In genomic region chrX:103398321-103398937, GRCh38 we compare ENCODE assay signal across 12 cellular contexts. TPM values are rescaled to one million over a fixed set of nuclear protein-coding genes. Genes with fewer than 3 reads are reported as not detected.
A peak's percentile ranks its signal among the peaks of the same experiment; 100 is the strongest.
DNase-seq lines count a peak whose midpoint lies in the region; FAIRE-seq and TF ChIP-seq lines count a peak whose summit lies in the region.
"Had no signal": no experiment of that assay in that cellular context is flagged by ENCODE, and none has a peak within 500 bp of the region (broad histone marks: within the 10 kb centered on the region; RNA-seq: fewer than 3 reads in every experiment).

No MANE protein-coding gene starts in this region.

- TF ChIP-seq CTCF in fibroblast of the aortic adventitia (IDR thresholded peaks at IDR 0.05; ENCODE audit: insufficient read depth, low read length), result no peak
- no peak for TF ChIP-seq CTCF in esophagus squamous epithelium (IDR thresholded peaks at IDR 0.05)

- peak; percentile 3 for DNase-seq in stimulated activated CD4-positive, alpha-beta T cell treated with anti-CD3 and anti-CD28 coated beads, Interleukin-1b, Interleukin-23, amount 100 ng/mL, for 48 hours
- DNase-seq in stimulated activated CD4-positive, alpha-beta T cell treated with anti-CD3 and anti-CD28 coated beads, Interleukin-2, amount 100 ng/mL, for 24 hours, result no peak
- DNase-seq in SJSA1 (ENCODE audit: low read depth in 1 of 2, low spot score in 2 of 2) (peak; percentile 61), fibroblast of the aortic adventitia (ENCODE audit: low read depth) (peak; percentile 80), urothelium cell line (ENCODE audit: low spot score) (peak; percentile 40), esophagus squamous epithelium (lab: John Stamatoyannopoulos, UW) (no peak), NCI-H526 (lab: John Stamatoyannopoulos, UW) (no peak), DMS114 treated with DMSO at 0.1 percent for 48 hours (lab: John Stamatoyannopoulos, UW; ENCODE audit: unreplicated experiment) (no peak)
- DNase-seq: activated CD4-positive, alpha-beta T cell treated with anti-CD3 and anti-CD28 coated beads, Interleukin-2, amount 10 ng/mL, durations not matched to agents 24 days and 14 days; CD8-positive, alpha-beta memory T cell had no signal

- H3K9me3 ChIP-seq in SJSA1 (replicated peaks) (no peaks in the 10 kb centered on the region), esophagus squamous epithelium (no peaks in the 10 kb centered on the region)
- H3K9me3 ChIP-seq: neutrophil had no signal

- no peak overlapping the region for H3K4me3 ChIP-seq in SJSA1
- H3K4me3 ChIP-seq in fibroblast of the aortic adventitia (ENCODE audit: low read depth, low read length), result no peak overlapping the region
- H3K4me3 ChIP-seq in esophagus squamous epithelium, result no peak overlapping the region
- H3K4me3 ChIP-seq: cardiac muscle cell had no signal

- FAIRE-seq in urothelium cell line (lab: Jason Lieb, UNC), result no peak

- no peaks in the 10 kb centered on the region for H3K27me3 ChIP-seq in SJSA1 (replicated peaks)
- no peaks in the 10 kb centered on the region for H3K27me3 ChIP-seq in esophagus squamous epithelium
- H3K27me3 ChIP-seq: neutrophil had no signal

- H3K36me3 ChIP-seq in SJSA1 (no peaks in the 10 kb centered on the region), esophagus squamous epithelium (no peaks in the 10 kb centered on the region)
- H3K36me3 ChIP-seq: cardiac muscle cell, neutrophil had no signal

- TF ChIP-seq POLR2A in esophagus squamous epithelium (IDR thresholded peaks at IDR 0.05), result no peak

- H3K4me1 ChIP-seq in SJSA1 (replicated peaks) (peaks cover 19% of the 10 kb centered on the region), esophagus squamous epithelium (no peaks in the 10 kb centered on the region)

- H3K27ac ChIP-seq in SJSA1, result peak overlapping the region; percentile 73
- H3K27ac ChIP-seq in esophagus squamous epithelium, result no peak overlapping the region
- H3K27ac ChIP-seq: cardiac muscle cell, neutrophil had no signal

- intact Hi-C loops in esophagus squamous epithelium (cut with DNase I), result no loop called here

- 40 to 42% methylated on average over 2 of the region's 2 CpGs for WGBS in esophagus squamous epithelium, 2 donors

RNA-seq across cellular contexts. Expression of gene BEX3, which starts 22.1 kb away (rescaled TPM):
- 303 and 319 TPM in 2 replicates for total RNA-seq in SJSA1 (2014; rRNA removed; shearing (Covaris generic))
- total RNA-seq in fibroblast of the aortic adventitia (ENCODE audit: low replicate concordance) (222 and 678 TPM in 2 replicates), esophagus squamous epithelium (100 to 1,000 TPM in 1 of 4 donors, 10 to 100 TPM in 3; 32.7 to 104 (median 44.7) TPM)

RNA-seq across cellular contexts. Expression of gene TCEAL9, which starts 42.1 kb away (rescaled TPM):
- total RNA-seq in SJSA1 (2014; rRNA removed; shearing (Covaris generic)), result 171 and 277 TPM in 2 replicates
- total RNA-seq in fibroblast of the aortic adventitia (ENCODE audit: low replicate concordance) (225 and 327 TPM in 2 replicates), esophagus squamous epithelium (10 to 100 TPM; 23.0 to 65.5 (median 35.7) TPM)

Comparison
In these comparisons a context has a peak if more than half of its experiments do, and no peak if none do; other contexts are left out.
1. DNase-seq: peak in stimulated activated CD4-positive, alpha-beta T cell treated with anti-CD3 and anti-CD28 coated beads, Interleukin-1b, Interleukin-23, amount 100 ng/mL, for 48 hours (single experiment), SJSA1 (2 of 2), fibroblast of the aortic adventitia (single experiment) and urothelium cell line (single experiment); none in stimulated activated CD4-positive, alpha-beta T cell treated with anti-CD3 and anti-CD28 coated beads, Interleukin-2, amount 100 ng/mL, for 24 hours (0 of 2), esophagus squamous epithelium (single experiment), NCI-H526 (0 of 2) and DMS114 treated with DMSO at 0.1 percent for 48 hours (single experiment).